Comparison of ENCODE assay signal across 31 cellular contexts in genomic region chr12:46504494-46504893, GRCh38.
"Had no signal": no experiment of that assay in that cellular context is flagged by ENCODE, and none has a peak within 500 bp of the region (broad histone marks: within the 10 kb centered on the region; RNA-seq: fewer than 3 reads in every experiment).

No MANE protein-coding gene starts in this region.

- H3K36me3 ChIP-seq: lower lobe of right lung, neural progenitor cell, neutrophil, right atrium auricular region, stomach, thyroid gland, transverse colon, upper lobe of left lung, vagina had no signal

- DNase-seq: islet precursor cell; kidney glomerular epithelial cell; left cardiac atrium; left ventricle myocardium superior; lower lobe of right lung; mesendoderm; naive B cell; natural killer cell; nephron progenitor cell; occipital lobe; psoas muscle; stimulated activated CD4-positive, alpha-beta T cell treated with anti-CD3 and anti-CD28 coated beads, Interleukin-12 subunit alpha, Interleukin-12 subunit beta, amount 100 ng/mL, for 4 hours; stimulated activated CD4-positive, alpha-beta T cell treated with anti-CD3 and anti-CD28 coated beads, Interleukin-15, amount 100 ng/mL, for 24 hours; stimulated activated CD4-positive, alpha-beta T cell treated with anti-CD3 and anti-CD28 coated beads, Interleukin-2, amount 100 ng/mL, for 24 hours; stimulated activated CD4-positive, alpha-beta T cell treated with anti-CD3 and anti-CD28 coated beads, Interleukin-4, amount 100 ng/mL, for 1 hour; stimulated activated naive B cell treated with anti-CD40 and anti-IgM and Interleukin-4, amounts not matched to agents 10 μg/mL and 1 μg/mL and 100 μg/mL, for 72 hours; stimulated activated naive CD8-positive, alpha-beta T cell treated with anti-CD3 and anti-CD28 coated beads, Interleukin-15, Interleukin-2, amounts not matched to agents 100 U/mL and 50 U/mL, for 24 hours; stomach; testis; thyroid gland; transverse colon; upper lobe of left lung had no signal

- H3K9me3 ChIP-seq: neutrophil, testis, thyroid gland, vagina had no signal

- H3K27me3 Mint-ChIP-seq: naive B cell; stimulated activated naive B cell treated with anti-CD40 and anti-IgM and Interleukin-4, amounts not matched to agents 10 μg/mL and 1 μg/mL and 100 μg/mL, for 72 hours had no signal

- ATAC-seq: left cardiac atrium; left lobe of liver; left ventricle myocardium superior; lower lobe of right lung; natural killer cell; psoas muscle; sciatic nerve; stimulated activated naive B cell treated with anti-CD40 and anti-IgM and Interleukin-4, amounts not matched to agents 10 μg/mL and 1 μg/mL and 100 μg/mL, for 72 hours; stimulated activated naive CD8-positive, alpha-beta T cell treated with anti-CD3 and anti-CD28 coated beads, Interleukin-15, Interleukin-2, amounts not matched to agents 100 U/mL and 50 U/mL, for 24 hours had no signal

- H3K4me2 ChIP-seq: neural progenitor cell had no signal

- H3K4me1 Mint-ChIP-seq: mesothelial cell of epicardium, nephron progenitor cell, neural progenitor cell had no signal

- H3K27ac ChIP-seq: lower lobe of right lung, neural progenitor cell, neutrophil, parathyroid adenoma, psoas muscle, right atrium auricular region, skin epidermis, stomach, testis, thyroid gland, transverse colon, upper lobe of left lung, vagina had no signal

- H3K4me3 ChIP-seq: lower lobe of right lung, neural progenitor cell, psoas muscle, right atrium auricular region, skin epidermis, stomach, testis, thyroid gland, transverse colon, upper lobe of left lung, vagina had no signal

- H3K27me3 ChIP-seq: neural progenitor cell, neutrophil, right atrium auricular region, stomach, testis, thyroid gland, transverse colon, upper lobe of left lung, vagina had no signal

- H3K4me3 Mint-ChIP-seq: mesothelial cell of epicardium; naive B cell; natural killer cell; nephron progenitor cell; neural progenitor cell; stimulated activated naive B cell treated with anti-CD40 and anti-IgM and Interleukin-4, amounts not matched to agents 10 μg/mL and 1 μg/mL and 100 μg/mL, for 72 hours had no signal

- H3K27ac Mint-ChIP-seq: mesothelial cell of epicardium; naive B cell; natural killer cell; nephron progenitor cell; neural progenitor cell; stimulated activated naive B cell treated with anti-CD40 and anti-IgM and Interleukin-4, amounts not matched to agents 10 μg/mL and 1 μg/mL and 100 μg/mL, for 72 hours had no signal

- H3K4me1 ChIP-seq: lower lobe of right lung, neural progenitor cell, parathyroid adenoma, psoas muscle, right atrium auricular region, stomach, testis, thyroid gland, transverse colon, upper lobe of left lung, vagina had no signal
